In the genomic region with DNA sequence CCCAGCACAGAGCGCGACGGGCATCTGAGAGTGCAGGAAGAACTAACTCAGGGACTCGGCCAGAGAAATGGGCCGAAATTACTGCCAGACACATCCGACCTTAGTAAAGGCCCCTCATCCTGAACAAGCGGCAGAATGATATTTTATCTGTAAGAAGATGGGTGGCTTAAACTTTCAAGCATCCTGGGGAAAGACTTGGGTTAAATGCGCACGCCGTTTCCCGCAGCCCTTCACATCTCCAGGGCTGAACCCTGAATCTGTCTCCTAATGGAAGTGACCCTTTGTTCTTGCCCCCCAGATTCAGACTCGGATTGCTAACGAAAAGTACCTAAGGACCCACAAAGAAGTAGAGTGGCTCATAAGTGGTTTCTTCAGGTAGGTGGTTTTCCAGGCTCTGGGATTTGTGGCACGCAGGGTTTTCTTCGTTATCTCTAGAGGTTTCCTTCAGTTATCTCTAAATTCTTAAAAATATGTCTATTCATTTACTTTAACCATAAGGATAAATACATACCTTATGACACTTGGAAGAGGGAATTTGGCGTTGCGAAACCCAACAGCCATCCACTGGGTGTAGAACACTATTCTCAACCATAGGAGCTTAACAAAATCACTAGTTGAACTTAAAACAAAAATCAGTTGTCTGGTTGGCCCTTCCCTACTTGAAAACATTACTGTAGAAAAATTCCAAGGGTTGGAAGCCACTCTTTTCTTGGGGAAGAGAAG, we compare ENCODE assay signal across 10 cellular contexts. TPM values are rescaled to one million over a fixed set of nuclear protein-coding genes. Genes with fewer than 3 reads are reported as not detected.
A peak's percentile ranks its signal among the peaks of the same experiment; 100 is the strongest.
DNase-seq lines count a peak whose midpoint lies in the region; ATAC-seq, FAIRE-seq and TF ChIP-seq lines count a peak whose summit lies in the region.
"Had no signal": no experiment of that assay in that cellular context is flagged by ENCODE, and none has a peak within 500 bp of the region (broad histone marks: within the 10 kb centered on the region; RNA-seq: fewer than 3 reads in every experiment).

No MANE protein-coding gene starts in this region.

- CTCF ChIA-PET in H1 (lab: Charles Lee; ENCODE audit: partially characterized antibody) = interaction anchor here (1.3 to 4.4 kb wide), 6 partner anchors 12 to 107 kb away, joined by 4 to 23 read pairs (median 6); no protein-coding TSS in a partner anchor

- no peak overlapping the region for H4K8ac ChIP-seq in H1 (ENCODE audit: extremely low read depth, insufficient read depth, low read length)

- peak overlapping the region; percentile 89 for H3K4me3 ChIP-seq in KMS-11 (IDR thresholded peaks at IDR 0.05; ENCODE audit: insufficient read depth, low read depth, low read length)
- peak overlapping the region; percentile 55 to 85 (median 60) for H3K4me3 ChIP-seq in H1 (ENCODE audit: extremely low read depth in 1 of 4, insufficient read depth in 2 of 4, low read depth in 3 of 4, low read length in 4 of 4)
- H3K4me3 ChIP-seq: K562 had no signal

- no peak overlapping the region for H3K56ac ChIP-seq in H1 (replicated peaks; ENCODE audit: insufficient read length, low read depth, low read length)

- TF ChIP-seq EP300 in H1 (IDR thresholded peaks at IDR 0.05; ENCODE audit: borderline replicate concordance in 1 of 2, low read depth in 2 of 2, low read length in 2 of 2) = no peak

- H3K36me3 ChIP-seq in KMS-11 (ENCODE audit: insufficient read depth) = no peaks in the 10 kb centered on the region
- H3K36me3 ChIP-seq in H1 (ENCODE audit: control insufficient read depth in 2 of 4, insufficient read depth in 4 of 4, low read length in 3 of 4) = no peaks in the 10 kb centered on the region

- no peak overlapping the region for H2BK20ac ChIP-seq in H1 (ENCODE audit: low read length)

- H3K14ac ChIP-seq in H1 (ENCODE audit: insufficient read length) = no peak overlapping the region

- no peaks in the 10 kb centered on the region for H3K9me3 ChIP-seq in H1 (ENCODE audit: insufficient read depth in 2 of 2, low read depth in 1 of 2, low read length in 1 of 2)

- H2BK5ac ChIP-seq in H1 (ENCODE audit: low read depth, low read length) = no peak overlapping the region

- H4K20me1 ChIP-seq in KMS-11 (ENCODE audit: insufficient read depth) (no peaks in the 10 kb centered on the region), H1 (replicated peaks in 1 of 2; ENCODE audit: control insufficient read depth in 1 of 2, insufficient read depth in 2 of 2, low read length in 2 of 2) (peaks cover 0 to 1% of the 10 kb centered on the region in 2 experiments)

- H4K91ac ChIP-seq in H1 (replicated peaks; ENCODE audit: insufficient read length, low read length) = no peak overlapping the region

- WGBS in H1 (ENCODE audit: extremely low coverage in 1 of 2, insufficient coverage in 1 of 2, insufficient read length in 1 of 2, insufficient replicate concordance in 2 of 2, low coverage in 1 of 2, low lambda C conversion rate in 2 of 2, missing lambda C conversion rate in 1 of 2), 2 experiments = 36% methylated on average over 17 of the region's 17 CpGs; no CpG with 5 or more reads in 1 of the 2 experiments

- peaks cover 49% of the 10 kb centered on the region for H3K27me3 ChIP-seq in KMS-11 (ENCODE audit: insufficient read depth, low read depth)
- peaks cover 6 to 34% (median 28%) of the 10 kb centered on the region in 4 experiments for H3K27me3 ChIP-seq in H1 (replicated peaks in 1 of 4; ENCODE audit: control insufficient read depth in 3 of 4, extremely low read depth in 1 of 4, insufficient read depth in 3 of 4, low read length in 3 of 4)

- H3K4me3 Mint-ChIP-seq in CD14-positive monocyte = peak overlapping the region; percentile 77 to 87
- peak overlapping the region; percentile 58 for H3K4me3 Mint-ChIP-seq in neural crest cell

- H3K27ac Mint-ChIP-seq in CD14-positive monocyte (no peak overlapping the region), neural crest cell (ENCODE audit: unreplicated experiment) (no peak overlapping the region)

- H2BK15ac ChIP-seq in H1 (ENCODE audit: low read length) = no peak overlapping the region

- TF ChIP-seq RAD21 in H1 (IDR thresholded peaks at IDR 0.05 in 1 of 2, conservative IDR thresholded peaks at IDR 0.05 in 1 of 2; ENCODE audit: low read depth in 2 of 2, low read length in 2 of 2) = no peak

- no peak overlapping the region for H3K27ac ChIP-seq in KMS-11
- no peak overlapping the region for H3K27ac ChIP-seq in H1 (ENCODE audit: low read depth, low read length)

- H3K9me3 Mint-ChIP-seq in CD14-positive monocyte (peaks cover 0 to 11% (median 2%) of the 10 kb centered on the region in 7 donors), neural crest cell (no peaks in the 10 kb centered on the region)

- H3K79me2 ChIP-seq in KMS-11 (ENCODE audit: insufficient read depth, low read depth) (no peaks in the 10 kb centered on the region), H1 (ENCODE audit: control insufficient read depth in 1 of 2, insufficient read depth in 2 of 2, low read length in 2 of 2) (no peaks in the 10 kb centered on the region)

- intact Hi-C loops in CD14-positive monocyte (cut with micrococcal nuclease) = no loop called here

- H3K27me3 Mint-ChIP-seq in CD14-positive monocyte (ENCODE audit: low read depth in 3 of 3) (peaks cover 72 to 83% (median 78%) of the 10 kb centered on the region in 3 donors), neural crest cell (ENCODE audit: low read depth) (peaks cover 94% of the 10 kb centered on the region)

- DNase-seq in CD14-positive monocyte (ENCODE audit: low spot score) (no peak), H1 (ENCODE audit: low read depth in 1 of 2, low spot score in 2 of 2) (no peak), neural crest cell (ENCODE audit: low read depth, low spot score) (no peak), NCI-H82 (lab: John Stamatoyannopoulos, UW) (no peak), NCI-H1694 treated with DMSO at 0.1 percent for 48 hours (lab: John Stamatoyannopoulos, UW) (no peak), NCI-H2081 (lab: John Stamatoyannopoulos, UW) (no peak)
- DNase-seq: occipital lobe had no signal

- H3K23ac ChIP-seq in H1 (ENCODE audit: insufficient read length) = no peak overlapping the region

- H3K4ac ChIP-seq in H1 (replicated peaks; ENCODE audit: insufficient read length, low read depth, low read length) = no peak overlapping the region

- no peak for TF ChIP-seq POLR2A in H1 (IDR thresholded peaks at IDR 0.05; ENCODE audit: control extremely low read depth in 1 of 2, low read depth in 2 of 2, low read length in 2 of 2)

- ATAC-seq in HG02885 (IDR thresholded peaks at IDR 0.05; ENCODE audit: poor library complexity, unreplicated experiment) = no peak

- peaks cover 2 to 3% of the 10 kb centered on the region in 2 donors for H3K36me3 Mint-ChIP-seq in CD14-positive monocyte
- H3K36me3 Mint-ChIP-seq in neural crest cell (ENCODE audit: low read depth) = no peaks in the 10 kb centered on the region

- H3K9ac ChIP-seq in KMS-11 (no peak overlapping the region), H1 (replicated peaks in 1 of 4; ENCODE audit: extremely low read depth in 1 of 4, low read depth in 3 of 4, low read length in 3 of 4) (no peak overlapping the region)

- no peak overlapping the region for H2BK12ac ChIP-seq in H1 (ENCODE audit: low read depth, low read length)

- peaks cover 5% of the 10 kb centered on the region; the same call in 1 of the 2 replicates for H3K23me2 ChIP-seq in H1 (ENCODE audit: low read depth, low read length)

- FAIRE-seq in H1 (lab: Jason Lieb, UNC) = no peak
- FAIRE-seq: K562 had no signal

- POLR2A ChIA-PET in H1 (lab: Charles Lee; ENCODE audit: partially characterized antibody) = interaction anchor here (1.0 to 1.8 kb wide), 2 partner anchors 10 to 182 kb away, joined by 5 to 6 read pairs; a partner anchor contains a TSS

- peak overlapping the region; percentile 82 for H3K4me2 ChIP-seq in KMS-11
- peak overlapping the region; percentile 60 to 76 for H3K4me2 ChIP-seq in H1 (ENCODE audit: insufficient read depth in 1 of 2, low read depth in 2 of 2, low read length in 2 of 2)

- no peak overlapping the region for H2AK5ac ChIP-seq in H1 (ENCODE audit: low read depth, low read length)

- TF ChIP-seq CTCF in CD14-positive monocyte (IDR thresholded peaks at IDR 0.05) (no peak), KMS-11 (conservative IDR thresholded peaks at IDR 0.05; ENCODE audit: low read depth, low read length) (no peak), H1 (IDR thresholded peaks at IDR 0.05; ENCODE audit: control extremely low read depth in 1 of 3, insufficient read depth in 1 of 3, low read depth in 1 of 3, low read length in 3 of 3) (no peak), neural crest cell (conservative IDR thresholded peaks at IDR 0.05) (no peak)

- no peak overlapping the region for H2BK120ac ChIP-seq in H1 (replicated peaks; ENCODE audit: low read depth, low read length)

- no peak overlapping the region for H3K18ac ChIP-seq in H1 (ENCODE audit: extremely low read depth, low read length)

- H3K4me1 ChIP-seq in KMS-11 (ENCODE audit: low read depth, poor library complexity, severe bottlenecking) (peaks cover 26% of the 10 kb centered on the region), H1 (replicated peaks in 1 of 4; ENCODE audit: control insufficient read depth in 3 of 4, insufficient read depth in 4 of 4, low read length in 3 of 4) (peaks cover 2 to 8% (median 4%) of the 10 kb centered on the region in 4 experiments)

- H3K4me1 Mint-ChIP-seq in CD14-positive monocyte = peaks cover 27% of the 10 kb centered on the region
- peaks cover 32% of the 10 kb centered on the region for H3K4me1 Mint-ChIP-seq in neural crest cell

- H2AFZ ChIP-seq in KMS-11 (ENCODE audit: low read depth) (peak overlapping the region; percentile 91), H1 (ENCODE audit: low read length) (0 out of 2 replicates have a peak overlapping the region, but pooled peaks have one; percentile 28)

- no peaks in the 10 kb centered on the region; the same call in 1 of the 2 replicates for H3K79me1 ChIP-seq in H1 (ENCODE audit: low read depth, low read length)

- no peak overlapping the region for H4K5ac ChIP-seq in H1 (ENCODE audit: insufficient read length, low read depth, low read length)

RNA-seq across cellular contexts. Expression of a gene that starts 0.6 kb away (rescaled TPM):
- not detected for polyA plus RNA-seq in CD14-positive monocyte
- not detected in 2 replicates for total RNA-seq in H1 (2021; fragmentation: NEBNext Ultra II Directional; extraction: Animal tissue kit (Norgen Biotek cat#: 25700))
- polyA plus RNA-seq in H1 (2011; rRNA removed) = not detected in 2 replicates
- not detected for polyA plus RNA-seq in H1 (2011; cell fraction: cytosol; rRNA removed)
- polyA plus RNA-seq in H1 (2011; cell fraction: nucleus; rRNA removed) = not detected
- polyA plus RNA-seq in H1 (2012, experiment 1 of 2) = 0.39 to 0.48 TPM in 2 of 4 replicates, not detected in the others
- polyA plus RNA-seq in H1 (2012, experiment 2 of 2) = not detected
- polyA plus RNA-seq in H1 (2013, experiment 1 of 2) = 0.87 TPM
- 0.74 TPM for polyA plus RNA-seq in H1 (2013, experiment 2 of 2)
- not detected in 2 replicates for polyA minus RNA-seq in H1 (2011; rRNA and poly(A)+ RNA removed)
- polyA minus RNA-seq in H1 (2011; cell fraction: cytosol; rRNA and poly(A)+ RNA removed) = not detected
- polyA minus RNA-seq in H1 (2011; cell fraction: nucleus; rRNA and poly(A)+ RNA removed) = not detected
- 0.14 TPM in 1 of 2 replicates, not detected in the other for total RNA-seq in neural crest cell
- total RNA-seq: K562 had no signal
- polyA plus RNA-seq: K562 had no signal

RNA-seq across cellular contexts. Expression of a gene that starts 5.3 kb away (rescaled TPM):
- polyA plus RNA-seq in CD14-positive monocyte = not detected
- total RNA-seq in H1 (2021; fragmentation: NEBNext Ultra II Directional; extraction: Animal tissue kit (Norgen Biotek cat#: 25700)) = 0.34 and 0.65 TPM in 2 replicates
- 1.2 and 1.3 TPM in 2 replicates for polyA plus RNA-seq in H1 (2011; rRNA removed)
- 1.2 TPM for polyA plus RNA-seq in H1 (2011; cell fraction: cytosol; rRNA removed)
- polyA plus RNA-seq in H1 (2011; cell fraction: nucleus; rRNA removed) = 2.3 TPM
- 1.1 to 1.8 TPM (median 1.4 TPM) in 4 replicates for polyA plus RNA-seq in H1 (2012, experiment 1 of 2)
- 1.2 TPM for polyA plus RNA-seq in H1 (2012, experiment 2 of 2)
- polyA plus RNA-seq in H1 (2013, experiment 1 of 2) = 0.51 TPM
- polyA plus RNA-seq in H1 (2013, experiment 2 of 2) = 0.72 TPM
- 0.13 and 0.63 TPM in 2 replicates for polyA minus RNA-seq in H1 (2011; rRNA and poly(A)+ RNA removed)
- polyA minus RNA-seq in H1 (2011; cell fraction: cytosol; rRNA and poly(A)+ RNA removed) = not detected
- 1.3 TPM for polyA minus RNA-seq in H1 (2011; cell fraction: nucleus; rRNA and poly(A)+ RNA removed)
- 21.7 and 22.0 TPM in 2 replicates for total RNA-seq in neural crest cell
- total RNA-seq: K562 had no signal
- polyA plus RNA-seq: K562 had no signal

RNA-seq across cellular contexts. Expression of a gene that starts 41.3 kb away (rescaled TPM):
- polyA plus RNA-seq in CD14-positive monocyte = 10 to 100 TPM; 56.4 to 56.6 TPM
- 96.4 and 113 TPM in 2 replicates for total RNA-seq in H1 (2021; fragmentation: NEBNext Ultra II Directional; extraction: Animal tissue kit (Norgen Biotek cat#: 25700))
- polyA plus RNA-seq in H1 (2011; rRNA removed) = 64.7 and 74.9 TPM in 2 replicates
- polyA plus RNA-seq in H1 (2011; cell fraction: cytosol; rRNA removed) = 81.9 TPM
- 80.9 TPM for polyA plus RNA-seq in H1 (2011; cell fraction: nucleus; rRNA removed)
- polyA plus RNA-seq in H1 (2012, experiment 1 of 2) = 90.9 to 124 TPM (median 106 TPM) in 4 replicates
- 102 TPM for polyA plus RNA-seq in H1 (2012, experiment 2 of 2)
- polyA plus RNA-seq in H1 (2013, experiment 1 of 2) = 69.8 TPM
- 74.0 TPM for polyA plus RNA-seq in H1 (2013, experiment 2 of 2)
- polyA minus RNA-seq in H1 (2011; rRNA and poly(A)+ RNA removed) = 56.2 and 74.3 TPM in 2 replicates
- 48.1 TPM for polyA minus RNA-seq in H1 (2011; cell fraction: cytosol; rRNA and poly(A)+ RNA removed)
- polyA minus RNA-seq in H1 (2011; cell fraction: nucleus; rRNA and poly(A)+ RNA removed) = 50.0 TPM
- total RNA-seq in neural crest cell = 121 and 129 TPM in 2 replicates

Comparison
In these comparisons a context has a peak if more than half of its experiments do, and no peak if none do; other contexts are left out.
1. RNA of a gene that starts 5.3 kb away (total RNA-seq): 21.7 to 22.0 TPM in neural crest cell; 0.34 to 0.65 TPM in H1; every median in the first group is over 10 times any median in the second.